In the genomic region with DNA sequence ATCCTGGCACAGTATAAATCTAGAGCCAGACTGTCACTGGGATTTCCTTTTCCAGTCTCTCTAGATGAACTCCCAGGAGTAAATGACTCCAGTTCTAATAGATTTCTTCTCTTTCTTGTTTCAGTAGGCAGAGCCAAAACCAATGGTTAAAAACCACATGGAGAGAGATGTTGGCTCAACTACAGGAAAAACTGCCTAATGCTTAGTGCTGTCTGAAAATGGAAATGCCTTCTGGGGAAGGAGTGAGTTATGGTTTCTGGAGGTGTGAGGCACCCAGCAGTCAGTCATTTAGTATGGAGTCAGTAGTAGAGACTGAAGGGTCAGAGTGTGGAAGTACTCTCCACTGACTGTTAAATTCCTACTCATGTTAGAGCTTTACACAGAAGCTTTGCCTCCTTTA, we compare ENCODE assay signal across 18 cellular contexts.
A peak's percentile ranks its signal among the peaks of the same experiment; 100 is the strongest.
DNase-seq lines count a peak whose midpoint lies in the region; ATAC-seq and TF ChIP-seq lines count a peak whose summit lies in the region.
"Had no signal": no experiment of that assay in that cellular context is flagged by ENCODE, and none has a peak within 500 bp of the region (broad histone marks: within the 10 kb centered on the region; RNA-seq: fewer than 3 reads in every experiment).

No MANE protein-coding gene starts in this region.

- H3K36me3 ChIP-seq in tibial artery = no peaks in the 10 kb centered on the region
- H3K36me3 ChIP-seq: SJSA1 had no signal

- TF ChIP-seq CTCF in tibial artery (IDR thresholded peaks at IDR 0.05) = no peak

- DNase-seq in activated naive CD8-positive, alpha-beta T cell treated with anti-CD3 and anti-CD28 coated beads, Interleukin-2, amount 50 U/mL, for 24 hours = no peak
- no peak for DNase-seq in activated naive CD8-positive, alpha-beta T cell treated with anti-CD3 and anti-CD28 coated beads for 36 hours
- DNase-seq in myocyte (ENCODE audit: low read depth) = peak; percentile 19
- DNase-seq in tibial artery = no peak
- DNase-seq in SHP77 (lab: John Stamatoyannopoulos, UW) = no peak
- DNase-seq in NCI-H1436 (lab: John Stamatoyannopoulos, UW) = no peak
- DNase-seq: 8988T; EL; NCI-H1436 treated with DMSO at 0.1 percent for 48 hours; NCI-H2029 treated with DMSO at 0.1 percent for 48 hours; NCI-H226; NK-92 treated with Interleukin-12 subunit alpha and Interleukin-12 subunit beta, amount 100 ng/mL, for 24 hours; OCI-M1 had no signal

- intact Hi-C loops in tibial artery (cut with DNase I; ENCODE audit: low total_unique reads) = no loop called here

- H3K27me3 Mint-ChIP-seq in activated naive CD8-positive, alpha-beta T cell treated with anti-CD3 and anti-CD28 coated beads, Interleukin-2, amount 50 U/mL, for 24 hours = no peaks in the 10 kb centered on the region
- H3K27me3 Mint-ChIP-seq in activated naive CD8-positive, alpha-beta T cell treated with anti-CD3 and anti-CD28 coated beads for 36 hours = no peaks in the 10 kb centered on the region
- peaks cover 3% of the 10 kb centered on the region for H3K27me3 Mint-ChIP-seq in activated T-helper 17 cell treated with anti-CD3 and anti-CD28 coated beads, Interleukin-2, amount 50 U/mL, for 72 hours

- H3K9me3 Mint-ChIP-seq in activated naive CD8-positive, alpha-beta T cell treated with anti-CD3 and anti-CD28 coated beads, Interleukin-2, amount 50 U/mL, for 24 hours = no peaks in the 10 kb centered on the region
- H3K9me3 Mint-ChIP-seq in activated naive CD8-positive, alpha-beta T cell treated with anti-CD3 and anti-CD28 coated beads for 36 hours = no peaks in the 10 kb centered on the region
- H3K9me3 Mint-ChIP-seq in activated T-helper 17 cell treated with anti-CD3 and anti-CD28 coated beads, Interleukin-2, amount 50 U/mL, for 72 hours = no peaks in the 10 kb centered on the region

- H3K4me1 Mint-ChIP-seq in activated naive CD8-positive, alpha-beta T cell treated with anti-CD3 and anti-CD28 coated beads, Interleukin-2, amount 50 U/mL, for 24 hours = peaks cover 4% of the 10 kb centered on the region
- peaks cover 5% of the 10 kb centered on the region for H3K4me1 Mint-ChIP-seq in activated naive CD8-positive, alpha-beta T cell treated with anti-CD3 and anti-CD28 coated beads for 36 hours
- H3K4me1 Mint-ChIP-seq in activated T-helper 17 cell treated with anti-CD3 and anti-CD28 coated beads, Interleukin-2, amount 50 U/mL, for 72 hours = peaks cover 6% of the 10 kb centered on the region

- H3K27me3 ChIP-seq in tibial artery = no peaks in the 10 kb centered on the region
- H3K27me3 ChIP-seq: SJSA1 had no signal

- H3K4me3 ChIP-seq in tibial artery = no peak overlapping the region
- H3K4me3 ChIP-seq: K562, SJSA1 had no signal

- no peak overlapping the region for H3K27ac Mint-ChIP-seq in activated naive CD8-positive, alpha-beta T cell treated with anti-CD3 and anti-CD28 coated beads, Interleukin-2, amount 50 U/mL, for 24 hours
- H3K27ac Mint-ChIP-seq in activated naive CD8-positive, alpha-beta T cell treated with anti-CD3 and anti-CD28 coated beads for 36 hours = no peak overlapping the region
- H3K27ac Mint-ChIP-seq in activated T-helper 17 cell treated with anti-CD3 and anti-CD28 coated beads, Interleukin-2, amount 50 U/mL, for 72 hours = no peak overlapping the region

- peak; percentile 24 for ATAC-seq in activated naive CD8-positive, alpha-beta T cell treated with anti-CD3 and anti-CD28 coated beads, Interleukin-2, amount 50 U/mL, for 24 hours
- ATAC-seq in activated T-helper 17 cell treated with anti-CD3 and anti-CD28 coated beads, Interleukin-2, amount 50 U/mL, for 72 hours (replicated peaks) = peak; percentile 44
- ATAC-seq in HG03457 (IDR thresholded peaks at IDR 0.05; ENCODE audit: unreplicated experiment) = no peak
- ATAC-seq: K562 had no signal

- no peaks in the 10 kb centered on the region for H3K9me3 ChIP-seq in tibial artery
- H3K9me3 ChIP-seq: SJSA1 had no signal

- H3K4me1 ChIP-seq in tibial artery = peaks cover 0 to 14% (median 0%) of the 10 kb centered on the region in 4 donors
- H3K4me1 ChIP-seq: SJSA1 had no signal

- H3K27ac ChIP-seq in tibial artery = peak overlapping the region; percentile 24 to 27
- H3K27ac ChIP-seq: C4-2B, SJSA1 had no signal

- no peaks in the 10 kb centered on the region for H3K36me3 Mint-ChIP-seq in activated naive CD8-positive, alpha-beta T cell treated with anti-CD3 and anti-CD28 coated beads, Interleukin-2, amount 50 U/mL, for 24 hours (ENCODE audit: low read depth)
- no peaks in the 10 kb centered on the region for H3K36me3 Mint-ChIP-seq in activated naive CD8-positive, alpha-beta T cell treated with anti-CD3 and anti-CD28 coated beads for 36 hours
- no peaks in the 10 kb centered on the region for H3K36me3 Mint-ChIP-seq in activated T-helper 17 cell treated with anti-CD3 and anti-CD28 coated beads, Interleukin-2, amount 50 U/mL, for 72 hours (ENCODE audit: low read depth)

- H3K4me3 Mint-ChIP-seq in activated naive CD8-positive, alpha-beta T cell treated with anti-CD3 and anti-CD28 coated beads, Interleukin-2, amount 50 U/mL, for 24 hours = no peak overlapping the region
- no peak overlapping the region for H3K4me3 Mint-ChIP-seq in activated naive CD8-positive, alpha-beta T cell treated with anti-CD3 and anti-CD28 coated beads for 36 hours
- no peak overlapping the region for H3K4me3 Mint-ChIP-seq in activated T-helper 17 cell treated with anti-CD3 and anti-CD28 coated beads, Interleukin-2, amount 50 U/mL, for 72 hours
